Comparison of ENCODE assay signal across 15 cellular contexts in genomic region chr16:30554933-30555847, GRCh38.
"Had no signal": no experiment of that assay in that cellular context is flagged by ENCODE, and none has a peak within 500 bp of the region (broad histone marks: within the 10 kb centered on the region; RNA-seq: fewer than 3 reads in every experiment).

No MANE protein-coding gene starts in this region.

- H3K9me3 Mint-ChIP-seq: activated naive CD4-positive, alpha-beta T cell treated with anti-CD3 and anti-CD28 coated beads for 36 hours; central memory CD8-positive, alpha-beta T cell; immature natural killer cell; mesothelial cell of epicardium; T-helper 2 cell treated with Interferon-gamma antibody and Interleukin-4, amounts not matched to agents 5 μg/mL and 100 μg/mL, for 36 hours had no signal

- H3K36me3 ChIP-seq: neural progenitor cell, ovary, uterus had no signal

- H3K4me1 ChIP-seq: neural progenitor cell had no signal

- H3K9ac ChIP-seq: neural progenitor cell had no signal

- H3K27me3 ChIP-seq: neural progenitor cell, ovary, thyroid gland, uterus had no signal

- H3K4me2 ChIP-seq: neural progenitor cell had no signal

- ATAC-seq: activated CD4-positive, CD25-positive, alpha-beta regulatory T cell treated with anti-CD3 and anti-CD28 coated beads, Interleukin-2, amount 50 U/mL, for 24 hours; activated CD8-positive, alpha-beta memory T cell treated with anti-CD3 and anti-CD28 coated beads, Interleukin-2, amount 10 ng/mL, durations not matched to agents 7 days and 5 days; lower lobe of right lung had no signal

- DNase-seq: activated CD4-positive, alpha-beta T cell treated with anti-CD3 and anti-CD28 coated beads, Interleukin-2, amount 50 U/mL, for 48 hours; activated CD8-positive, alpha-beta memory T cell treated with anti-CD3 and anti-CD28 coated beads, Interleukin-2, amount 10 ng/mL, durations not matched to agents 7 days and 5 days; activated naive CD4-positive, alpha-beta T cell treated with anti-CD3 and anti-CD28 coated beads for 36 hours; erythroblast; immature natural killer cell; lower lobe of right lung; stimulated activated CD4-positive, alpha-beta T cell treated with anti-CD3 and anti-CD28 coated beads, Interleukin-4, amount 100 ng/mL, for 4 hours; thyroid gland; uterus had no signal

- H2AFZ ChIP-seq: neural progenitor cell had no signal

- H3K27ac ChIP-seq: lower lobe of right lung, neural progenitor cell, ovary, thyroid gland, uterus had no signal

- H3K4me3 ChIP-seq: lower lobe of right lung, neural progenitor cell, ovary, thyroid gland, uterus had no signal

- H3K9me3 ChIP-seq: lower lobe of right lung, ovary, thyroid gland, uterus had no signal
